In the genomic region with DNA sequence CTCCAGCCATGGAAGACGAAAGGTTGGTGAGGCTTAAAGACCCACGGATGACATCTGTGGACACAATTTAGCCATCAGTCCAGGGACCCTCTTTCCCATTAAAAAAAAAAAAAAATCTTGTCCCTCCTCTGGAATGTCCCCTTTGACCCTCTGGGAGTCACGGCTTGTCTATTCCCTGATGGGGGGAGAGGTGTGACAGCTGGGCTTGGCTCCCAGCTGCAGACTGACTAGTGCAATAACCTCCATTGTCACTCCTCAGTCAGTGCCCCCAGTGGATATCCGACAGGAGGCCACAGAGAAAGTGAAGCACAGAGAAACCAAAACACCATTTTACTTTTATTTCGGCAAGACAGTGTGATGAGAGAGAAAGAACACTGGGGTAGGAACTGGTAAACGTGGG, we compare ENCODE assay signal across 23 cellular contexts. TPM values are rescaled to one million over a fixed set of nuclear protein-coding genes. Genes with fewer than 3 reads are reported as not detected.
"Had no signal": no experiment of that assay in that cellular context is flagged by ENCODE, and none has a peak within 500 bp of the region (broad histone marks: within the 10 kb centered on the region; RNA-seq: fewer than 3 reads in every experiment).

No MANE protein-coding gene starts in this region.

- H3K9me3 Mint-ChIP-seq: activated T-cell treated with anti-CD3 and anti-CD28 coated beads, Interleukin-2, amount 50 U/mL, for 72 hours; stimulated activated naive CD8-positive, alpha-beta T cell treated with anti-CD3 and anti-CD28 coated beads, Interleukin-15, Interleukin-2, amounts not matched to agents 100 ng/mL and 50 ng/mL, for 24 hours; T-helper 1 cell treated with Interleukin-12 subunit alpha and Interleukin-12 subunit beta and Interleukin-4 antibody, amounts not matched to agents 30 μg/mL and 1 μg/mL, for 36 hours had no signal

- H3K36me3 ChIP-seq: right lobe of liver, transverse colon had no signal

- H3K27ac ChIP-seq: lower lobe of right lung, psoas muscle, right lobe of liver, transverse colon had no signal

- H3K4me3 Mint-ChIP-seq: activated T-cell treated with anti-CD3 and anti-CD28 coated beads, Interleukin-2, amount 50 U/mL, for 72 hours; nephron progenitor cell; stimulated activated naive CD8-positive, alpha-beta T cell treated with anti-CD3 and anti-CD28 coated beads, Interleukin-15, Interleukin-2, amounts not matched to agents 100 ng/mL and 50 ng/mL, for 24 hours; T-helper 1 cell treated with Interleukin-12 subunit alpha and Interleukin-12 subunit beta and Interleukin-4 antibody, amounts not matched to agents 30 μg/mL and 1 μg/mL, for 36 hours had no signal

- ATAC-seq: activated T-cell treated with anti-CD3 and anti-CD28 coated beads, Interleukin-2, amount 50 U/mL, for 72 hours; left cardiac atrium; lower lobe of right lung; psoas muscle; right lobe of liver had no signal

- H3K27ac Mint-ChIP-seq: activated T-cell treated with anti-CD3 and anti-CD28 coated beads, Interleukin-2, amount 50 U/mL, for 72 hours; nephron progenitor cell; stimulated activated naive CD8-positive, alpha-beta T cell treated with anti-CD3 and anti-CD28 coated beads, Interleukin-15, Interleukin-2, amounts not matched to agents 100 ng/mL and 50 ng/mL, for 24 hours; T-helper 1 cell treated with Interleukin-12 subunit alpha and Interleukin-12 subunit beta and Interleukin-4 antibody, amounts not matched to agents 30 μg/mL and 1 μg/mL, for 36 hours had no signal

- H3K4me3 ChIP-seq: esophagus squamous epithelium, lower lobe of right lung, psoas muscle, right lobe of liver, transverse colon had no signal

- H3K9me3 ChIP-seq: esophagus squamous epithelium, lower lobe of right lung, psoas muscle, right lobe of liver, transverse colon had no signal

- DNase-seq: activated CD4-positive, alpha-beta T cell treated with anti-CD3 and anti-CD28 coated beads, Interleukin-2, amount 50 U/mL, for 1 hour; activated CD4-positive, CD25-positive, alpha-beta regulatory T cell treated with anti-CD3 and anti-CD28 coated beads, Interleukin-2, amount 50 U/mL, for 72 hours; activated effector memory CD4-positive, alpha-beta T cell treated with anti-CD3 and anti-CD28 coated beads, Interleukin-2, amount 50 U/mL, for 16 hours; activated naive CD4-positive, alpha-beta T cell treated with anti-CD3 and anti-CD28 coated beads, Interleukin-2, amount 50 U/mL, for 16 hours; activated T-cell treated with anti-CD3 and anti-CD28 coated beads, Interleukin-2, amount 50 U/mL, for 72 hours; aorta; cerebellar nuclear complex; cortex of kidney; effector CD8-positive, alpha-beta T cell; esophagus squamous epithelium; left cardiac atrium; lower lobe of right lung; midbrain; nephron progenitor cell; psoas muscle; right lobe of liver; small intestine; stimulated activated CD4-positive, alpha-beta T cell treated with anti-CD3 and anti-CD28 coated beads, Interleukin-15, amount 100 ng/mL, for 24 hours; stimulated activated CD4-positive, alpha-beta T cell treated with anti-CD3 and anti-CD28 coated beads, Interleukin-2, amount 100 ng/mL, for 48 hours; transverse colon had no signal

RNA-seq across cellular contexts. Expression of a gene that starts 7.4 kb away (rescaled TPM):
- total RNA-seq: bronchial epithelial cell had no signal

RNA-seq across cellular contexts. Expression of a gene that starts 15.0 kb away (rescaled TPM):
- total RNA-seq: bronchial epithelial cell had no signal
